ENCODE assay signal across 8 cellular contexts in genomic region chr7:158829342-158830210, GRCh38. TPM values are rescaled to one million over a fixed set of nuclear protein-coding genes. Genes with fewer than 3 reads are reported as not detected.
DNase-seq lines count a peak whose midpoint lies in the region; ATAC-seq, FAIRE-seq and TF ChIP-seq lines count a peak whose summit lies in the region.

TSS of gene ESYT2 (minus strand) at chr7:158829509. CDS start at chr7:158829418, 91 bp downstream.

- peak; percentile 56 for FAIRE-seq in HepG2 (lab: Jason Lieb, UNC)

- in situ Hi-C loops in HepG2 (cut with HindIII; ENCODE audit: extremely low pct_ligation_motif_present, low pct_unique_long_range_greater_than_20kb), result no loop called here

- TF ChIP-seq POLR2A in HepG2 (IDR thresholded peaks at IDR 0.05; ENCODE audit: insufficient read depth in 1 of 2, low read depth in 2 of 2, low read length in 2 of 2), result peak; percentile 88 to 95

- peaks cover 4% of the 10 kb centered on the region for H3K27me3 Mint-ChIP-seq in activated CD4-positive, alpha-beta T cell treated with anti-CD3 and anti-CD28 coated beads, Interleukin-2, amount 10 ng/mL, durations not matched to agents 7 days and 5 days

- peak within 1 kb of the TSS; percentile 86 to 97 (median 94) for H3K4me2 ChIP-seq in BLaER1 treated with 17β-estradiol and CSF1 and Interleukin-3, amounts not matched to agents 10 nM and 100 nM
- peak within 1 kb of the TSS; percentile 94 for H3K4me2 ChIP-seq in HepG2 (ENCODE audit: low read depth, low read length)

- peak within 1 kb of the TSS; percentile 95 for H3K27ac Mint-ChIP-seq in activated CD4-positive, alpha-beta T cell treated with anti-CD3 and anti-CD28 coated beads, Interleukin-2, amount 10 ng/mL, durations not matched to agents 7 days and 5 days

- peaks cover 31 to 52% (median 46%) of the 10 kb centered on the region in 10 experiments for H3K4me1 ChIP-seq in BLaER1 treated with 17β-estradiol and CSF1 and Interleukin-3, amounts not matched to agents 10 nM and 100 nM
- peaks cover 41% of the 10 kb centered on the region for H3K4me1 ChIP-seq in HepG2 (ENCODE audit: insufficient read depth, low read length)

- WGBS in HepG2 (ENCODE audit: low lambda C conversion rate), result 0% methylated on average over 15 of the region's 120 CpGs

- H3K27ac ChIP-seq in BLaER1 treated with 17β-estradiol and CSF1 and Interleukin-3, amounts not matched to agents 10 nM and 100 nM, result peak within 1 kb of the TSS; percentile 89 to 99 (median 96)
- H3K27ac ChIP-seq in HepG2 (ENCODE audit: extremely low read length, insufficient read depth, low read length), result peak within 1 kb of the TSS; percentile 90

- no peak within 1 kb of the TSS for H2AFZ ChIP-seq in HepG2 (ENCODE audit: low read length)

- CTCF ChIA-PET in activated CD4-positive, alpha-beta T cell treated with anti-CD3 and anti-CD28 coated beads, Interleukin-2, amount 10 ng/mL, durations not matched to agents 7 days and 5 days (lab: Charles Lee), result interaction anchor here (1.4 to 1.9 kb wide), 3 partner anchors 12 to 35 kb away, joined by 4 to 9 read pairs (median 4); no protein-coding TSS in a partner anchor
- CTCF ChIA-PET in HepG2 (lab: Yijun Ruan, JAX; ENCODE audit: low intra/inter-chr PET ratio, low total read pairs), result interaction anchor here (1.3 kb wide), 1 partner anchor 69 kb away, joined by 3 read pairs; no protein-coding TSS in a partner anchor

- intact Hi-C loops in HepG2 (cut with micrococcal nuclease; ENCODE audit: unreplicated experiment), result loop anchor here (1.0 kb wide), 1 partner anchor 20 kb away; no protein-coding TSS in a partner anchor

- H3K4me3 ChIP-seq in BLaER1 treated with 17β-estradiol and CSF1 and Interleukin-3, amounts not matched to agents 10 nM and 100 nM, result peak within 1 kb of the TSS; percentile 81 to 97 (median 94)
- peak within 1 kb of the TSS; percentile 77 to 96 (median 90) for H3K4me3 ChIP-seq in HepG2 (replicated peaks in 1 of 3; ENCODE audit: insufficient read depth in 1 of 3, low read depth in 2 of 3, low read length in 3 of 3)

- ATAC-seq in HG03460 (IDR thresholded peaks at IDR 0.05; ENCODE audit: unreplicated experiment) (peak; percentile 76), HepG2 (peak; percentile 77)

- peak; percentile 58 for TF ChIP-seq CTCF in HepG2 (CRISPR knock-in tag; IDR thresholded peaks at IDR 0.05)

- peaks cover 0 to 17% (median 6%) of the 10 kb centered on the region in 11 experiments; a peak in 7 of 22 replicates for H3K36me3 ChIP-seq in BLaER1 treated with 17β-estradiol and CSF1 and Interleukin-3, amounts not matched to agents 10 nM and 100 nM
- H3K36me3 ChIP-seq in HepG2 (replicated peaks in 1 of 2; ENCODE audit: control insufficient read depth in 1 of 2, insufficient read depth in 2 of 2, low read length in 2 of 2), result no peaks in the 10 kb centered on the region

- peak; percentile 85 for DNase-seq in GM19240 (ENCODE audit: insufficient read length, low spot score)
- peak; percentile 88 for DNase-seq in NCI-H526 treated with DMSO at 0.1 percent for 48 hours (lab: John Stamatoyannopoulos, UW)
- DNase-seq in activated CD4-positive, alpha-beta T cell treated with anti-CD3 and anti-CD28 coated beads, Interleukin-2, amount 10 ng/mL, durations not matched to agents 7 days and 5 days, result peak; percentile 98
- peak; percentile 79 for DNase-seq in cortex of kidney (lab: John Stamatoyannopoulos, UW)
- peak; percentile 83 for DNase-seq in HepG2 (ENCODE audit: low spot score)
- DNase-seq in stimulated activated CD4-positive, alpha-beta T cell treated with anti-CD3 and anti-CD28 coated beads, Interleukin-4, amount 100 ng/mL, for 24 hours, result peak; percentile 99

- BruUV-seq in HepG2 (replicated peaks; lab: Mats Ljungman, UMichigan), result TSS peak; percentile 95

- peak within 1 kb of the TSS; percentile 97 for H3K4me3 Mint-ChIP-seq in activated CD4-positive, alpha-beta T cell treated with anti-CD3 and anti-CD28 coated beads, Interleukin-2, amount 10 ng/mL, durations not matched to agents 7 days and 5 days

- TF ChIP-seq EP300 in HepG2 (IDR thresholded peaks at IDR 0.05; ENCODE audit: low read depth in 2 of 2, low read length in 2 of 2) (no peak), HepG2 (CRISPR knock-in tag; IDR thresholded peaks at IDR 0.05; ENCODE audit: borderline replicate concordance) (no peak)

- H4K20me1 ChIP-seq in BLaER1 treated with 17β-estradiol and CSF1 and Interleukin-3, amounts not matched to agents 10 nM and 100 nM, result peaks cover 5 to 34% (median 24%) of the 10 kb centered on the region in 11 experiments; a peak in 18 of 22 replicates
- H4K20me1 ChIP-seq in HepG2 (ENCODE audit: insufficient read depth, low read length), result peaks cover 10% of the 10 kb centered on the region

- peaks cover 17% of the 10 kb centered on the region for H3K36me3 Mint-ChIP-seq in activated CD4-positive, alpha-beta T cell treated with anti-CD3 and anti-CD28 coated beads, Interleukin-2, amount 10 ng/mL, durations not matched to agents 7 days and 5 days (ENCODE audit: low read depth)

- H3K27me3 ChIP-seq in BLaER1 treated with 17β-estradiol and CSF1 and Interleukin-3, amounts not matched to agents 10 nM and 100 nM, result no peaks in the 10 kb centered on the region
- no peaks in the 10 kb centered on the region; a peak in 1 of 5 replicates for H3K27me3 ChIP-seq in HepG2 (ENCODE audit: control insufficient read depth in 1 of 2, insufficient read depth in 2 of 2, low read length in 2 of 2)

- H3K9me3 Mint-ChIP-seq in activated CD4-positive, alpha-beta T cell treated with anti-CD3 and anti-CD28 coated beads, Interleukin-2, amount 10 ng/mL, durations not matched to agents 7 days and 5 days, result no peaks in the 10 kb centered on the region

- peak; percentile 60 for TF ChIP-seq RAD21 in HepG2 (CRISPR knock-in tag; IDR thresholded peaks at IDR 0.05)

- peaks cover 36% of the 10 kb centered on the region for H3K79me2 ChIP-seq in HepG2 (ENCODE audit: insufficient read depth, low read length)

- no peaks in the 10 kb centered on the region for H3K9me3 ChIP-seq in BLaER1 treated with 17β-estradiol and CSF1 and Interleukin-3, amounts not matched to agents 10 nM and 100 nM (replicated peaks in 1 of 11)
- no peaks in the 10 kb centered on the region for H3K9me3 ChIP-seq in HepG2 (ENCODE audit: low read length)

- POLR2A ChIA-PET in activated CD4-positive, alpha-beta T cell treated with anti-CD3 and anti-CD28 coated beads, Interleukin-2, amount 10 ng/mL, durations not matched to agents 7 days and 5 days (lab: Charles Lee), result interaction anchor here (0.6 to 0.9 kb wide), 2 partner anchors 46 to 65 kb away, joined by 3 read pairs; no protein-coding TSS in a partner anchor
- POLR2A ChIA-PET in HepG2 (lab: Yijun Ruan, JAX), result interaction anchor here (1.1 to 3.2 kb wide), 8 partner anchors 8 to 147 kb away, joined by 3 to 28 read pairs (median 6); partner anchors contain the start of gene NCAPG2

- H3K4me1 Mint-ChIP-seq in activated CD4-positive, alpha-beta T cell treated with anti-CD3 and anti-CD28 coated beads, Interleukin-2, amount 10 ng/mL, durations not matched to agents 7 days and 5 days, result peaks cover 39% of the 10 kb centered on the region

- peak within 1 kb of the TSS; percentile 92 to 98 (median 96) for H3K9ac ChIP-seq in BLaER1 treated with 17β-estradiol and CSF1 and Interleukin-3, amounts not matched to agents 10 nM and 100 nM
- H3K9ac ChIP-seq in HepG2 (ENCODE audit: insufficient read depth, low read depth, low read length), result peak within 1 kb of the TSS; percentile 91

TF ChIP-seq in HepG2, 621 proteins besides CTCF, POLR2A, EP300 and RAD21 (continues in another document):
- TF ChIP-seq ZKSCAN5 (CRISPR knock-in tag; IDR thresholded peaks at IDR 0.05), result no peak
- TF ChIP-seq PATZ1 (CRISPR knock-in tag; IDR thresholded peaks at IDR 0.05), result peak; percentile 30; the same call in 1 of the 2 replicates
- TF ChIP-seq TEAD3 (CRISPR knock-in tag; optimal IDR thresholded peaks at IDR 0.05; ENCODE audit: borderline replicate concordance), result peak; percentile 19

RNA-seq across cellular contexts. Expression of gene ESYT2, which starts in this region (rescaled TPM):
- 100 to 1,000 TPM; 116 to 124 TPM for total RNA-seq in activated CD4-positive, alpha-beta T cell treated with anti-CD3 and anti-CD28 coated beads, Interleukin-2, amount 10 ng/mL, durations not matched to agents 7 days and 5 days
- total RNA-seq in HepG2 (2016; rRNA removed; fragmentation: Illumina TruSeq; extraction: Trizol), result 26.0 and 37.3 TPM in 2 replicates
- 23.2 and 25.4 TPM in 2 replicates for total RNA-seq in HepG2 (2016; cell fraction: cytosol; rRNA removed; fragmentation: Illumina TruSeq; extraction: Trizol; ENCODE audit: low read depth)
- 23.4 and 37.6 TPM in 2 replicates for total RNA-seq in HepG2 (2016; cell fraction: insoluble cytoplasmic fraction; rRNA removed; fragmentation: Illumina TruSeq; extraction: Trizol)
- total RNA-seq in HepG2 (2016; cell fraction: membrane; rRNA removed; fragmentation: Illumina TruSeq; extraction: Trizol), result 25.1 and 27.8 TPM in 2 replicates
- 30.5 and 36.8 TPM in 2 replicates for total RNA-seq in HepG2 (2016; cell fraction: nucleus; rRNA removed; fragmentation: Illumina TruSeq; extraction: Trizol)
- polyA plus RNA-seq in HepG2 (2011; rRNA removed), result 28.5 and 29.6 TPM in 2 replicates
- polyA plus RNA-seq in HepG2 (2011; cell fraction: cytosol; rRNA removed), result 21.0 and 24.9 TPM in 2 replicates
- polyA plus RNA-seq in HepG2 (2011; cell fraction: nucleus; rRNA removed), result 30.7 and 35.6 TPM in 2 replicates
- 24.9 and 27.0 TPM in 2 replicates for polyA plus RNA-seq in HepG2 (2012)
- polyA plus RNA-seq in HepG2 (2016; cell fraction: cytosol; fragmentation: Illumina TruSeq; extraction: Trizol; ENCODE audit: low read depth), result 6.2 and 6.5 TPM in 2 replicates
- polyA plus RNA-seq in HepG2 (2016; cell fraction: insoluble cytoplasmic fraction; fragmentation: Illumina TruSeq; extraction: Trizol; ENCODE audit: low read depth), result 18.2 and 18.4 TPM in 2 replicates
- polyA plus RNA-seq in HepG2 (2016; cell fraction: membrane; fragmentation: Illumina TruSeq; extraction: Trizol; ENCODE audit: low read depth), result 12.5 and 13.5 TPM in 2 replicates
- 36.5 and 39.4 TPM in 2 replicates for polyA plus RNA-seq in HepG2 (2016; cell fraction: nucleus; fragmentation: Illumina TruSeq; extraction: Trizol; ENCODE audit: insufficient read depth, low read depth)
- polyA minus RNA-seq in HepG2 (2011; rRNA and poly(A)+ RNA removed; ENCODE audit: low replicate concordance), result 37.9 and 66.1 TPM in 2 replicates
- 35.0 and 40.6 TPM in 2 replicates for polyA minus RNA-seq in HepG2 (2011; cell fraction: cytosol; rRNA and poly(A)+ RNA removed)
- polyA minus RNA-seq in HepG2 (2011; cell fraction: nucleus; rRNA and poly(A)+ RNA removed), result 30.6 and 37.2 TPM in 2 replicates

Comparison
In these comparisons a context has a peak if more than half of its experiments do, and no peak if none do; other contexts are left out.
1. Peak in every context shown above with its lines: DNase-seq, ATAC-seq, H3K4me3 ChIP-seq and H3K27ac ChIP-seq.